In genomic region chr6:7161253-7161623, GRCh38 we compare ENCODE assay signal across 1 cellular context.
TF ChIP-seq lines count a peak whose summit lies in the region.

No MANE protein-coding gene starts in this region.

TF ChIP-seq in GM23338, 12 proteins besides CTCF, POLR2A, EP300 and RAD21 (continued from another document):
- no peak for TF ChIP-seq ZNF462 (CRISPR knock-in tag; IDR thresholded peaks at IDR 0.05)
- TF ChIP-seq, protein P1, sequence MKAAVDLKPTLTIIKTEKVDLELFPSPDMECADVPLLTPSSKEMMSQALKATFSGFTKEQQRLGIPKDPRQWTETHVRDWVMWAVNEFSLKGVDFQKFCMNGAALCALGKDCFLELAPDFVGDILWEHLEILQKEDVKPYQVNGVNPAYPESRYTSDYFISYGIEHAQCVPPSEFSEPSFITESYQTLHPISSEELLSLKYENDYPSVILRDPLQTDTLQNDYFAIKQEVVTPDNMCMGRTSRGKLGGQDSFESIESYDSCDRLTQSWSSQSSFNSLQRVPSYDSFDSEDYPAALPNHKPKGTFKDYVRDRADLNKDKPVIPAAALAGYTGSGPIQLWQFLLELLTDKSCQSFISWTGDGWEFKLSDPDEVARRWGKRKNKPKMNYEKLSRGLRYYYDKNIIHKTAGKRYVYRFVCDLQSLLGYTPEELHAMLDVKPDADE (IDR thresholded peaks at IDR 0.05), result no peak
